In genomic region chr13:112444001-112444311, GRCh38 we compare ENCODE assay signal across 8 cellular contexts.
DNase-seq lines count a peak whose midpoint lies in the region; ATAC-seq and TF ChIP-seq lines count a peak whose summit lies in the region.

No MANE protein-coding gene starts in this region.

- ATAC-seq in GM21367 (IDR thresholded peaks at IDR 0.05; ENCODE audit: unreplicated experiment) (peak; percentile 74), left lobe of liver (peak; percentile 96), GM18858 (IDR thresholded peaks at IDR 0.05; ENCODE audit: unreplicated experiment) (no peak)

- H3K4me1 Mint-ChIP-seq in chondrocyte (ENCODE audit: low read depth): no peaks in the 10 kb centered on the region

- in situ Hi-C loops in SK-MEL-5 (cut with HindIII; ENCODE audit: low pct_unique_long_range_greater_than_20kb, low sequenced_read_pairs): no loop called here

- no peak overlapping the region for H3K27ac Mint-ChIP-seq in chondrocyte (ENCODE audit: unreplicated experiment)

- peak; percentile 84 for TF ChIP-seq CTCF in chondrocyte (IDR thresholded peaks at IDR 0.05)

- H3K4me3 Mint-ChIP-seq in chondrocyte (ENCODE audit: unreplicated experiment): no peak overlapping the region

- DNase-seq in COR-L47 (lab: John Stamatoyannopoulos, UW) (peak; percentile 84), M059J (ENCODE audit: low read depth) (peak; percentile 30), SK-MEL-5 (ENCODE audit: low read depth, low spot score) (peak; percentile 72), chondrocyte (ENCODE audit: low spot score) (peak; percentile 88), left lobe of liver (ENCODE audit: low spot score) (peak; percentile 74)
- DNase-seq in stimulated activated CD4-positive, alpha-beta T cell treated with anti-CD3 and anti-CD28 coated beads, TNF-alpha, amount 100 ng/mL, for 48 hours (ENCODE audit: low read depth in 3 of 3): peak; percentile 38 to 46 (median 38)

- peaks cover 2% of the 10 kb centered on the region for H3K36me3 Mint-ChIP-seq in chondrocyte (ENCODE audit: low read depth)

- no peaks in the 10 kb centered on the region for H3K9me3 Mint-ChIP-seq in chondrocyte (ENCODE audit: low read depth)

- peaks cover 36% of the 10 kb centered on the region for H3K27me3 Mint-ChIP-seq in chondrocyte (ENCODE audit: low read depth)

Comparison
In these comparisons a context has a peak if more than half of its experiments do, and no peak if none do; other contexts are left out.
1. DNase-seq: peak in every context shown above with its lines; median percentile 88 in chondrocyte; 84 in COR-L47; 74 in left lobe of liver; 72 in SK-MEL-5; 38 in stimulated activated CD4-positive, alpha-beta T cell treated with anti-CD3 and anti-CD28 coated beads, TNF-alpha, amount 100 ng/mL, for 48 hours; 30 in M059J.